28 cellular contexts compared by ENCODE assay signal in the genomic region with DNA sequence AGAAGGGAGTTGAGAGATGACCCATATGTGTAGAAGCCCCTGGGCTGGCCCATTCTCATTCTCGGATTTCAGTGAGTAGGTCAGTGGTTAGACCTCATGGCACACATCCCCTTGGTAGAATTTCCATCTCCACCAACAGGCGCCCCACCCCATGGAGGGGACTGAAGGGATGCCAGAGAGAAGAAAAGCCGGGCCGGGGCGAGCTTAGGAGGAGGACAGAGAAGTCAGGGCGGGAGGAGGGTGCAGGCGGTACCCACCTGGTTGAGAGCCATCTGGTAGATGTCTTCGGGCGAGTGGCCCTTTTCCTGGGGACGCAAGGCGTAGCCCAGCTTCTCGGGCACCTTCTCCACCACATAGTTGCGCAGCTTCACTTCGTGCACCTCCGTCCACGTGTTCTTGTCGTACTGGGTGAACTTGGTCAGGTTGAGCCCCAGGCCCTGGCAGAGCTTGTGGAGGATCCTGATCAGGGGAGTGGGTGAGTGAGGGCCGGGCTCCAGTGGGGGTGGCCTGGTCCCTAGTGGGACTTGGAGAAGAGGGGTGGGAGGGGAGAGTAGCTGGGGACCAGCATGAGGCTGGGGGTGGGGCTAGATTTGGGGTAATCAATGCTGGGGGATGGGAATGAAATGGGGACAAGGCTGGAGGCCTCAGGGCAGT. TPM values are rescaled to one million over a fixed set of nuclear protein-coding genes. Genes with fewer than 3 reads are reported as not detected.
DNase-seq lines count a peak whose midpoint lies in the region; ATAC-seq and TF ChIP-seq lines count a peak whose summit lies in the region.
"Had no signal": no experiment of that assay in that cellular context is flagged by ENCODE, and none has a peak within 500 bp of the region (broad histone marks: within the 10 kb centered on the region; RNA-seq: fewer than 3 reads in every experiment).

No MANE protein-coding gene starts in this region.

- H3K9me3 ChIP-seq in right cardiac atrium (ENCODE audit: control insufficient read depth, low read length) = no peaks in the 10 kb centered on the region
- H3K9me3 ChIP-seq in sigmoid colon = no peaks in the 10 kb centered on the region
- H3K9me3 ChIP-seq: breast epithelium, colonic mucosa, esophagus squamous epithelium, thyroid gland had no signal

- H3K9me3 Mint-ChIP-seq in central memory CD8-positive, alpha-beta T cell = no peaks in the 10 kb centered on the region
- H3K9me3 Mint-ChIP-seq: activated B cell treated with CpG ODN at 0.5 μM for 24 hours; CD8-positive, alpha-beta T cell; IgD-negative memory B cell; naive B cell; stimulated activated naive CD8-positive, alpha-beta T cell treated with anti-CD3 and anti-CD28 coated beads, Interleukin-15, amount 100 ng/mL, for 72 hours had no signal

- no peak overlapping the region for H3K27ac ChIP-seq in right cardiac atrium (ENCODE audit: low read length)
- no peak overlapping the region for H3K27ac ChIP-seq in sigmoid colon
- H3K27ac ChIP-seq: breast epithelium, colonic mucosa, esophagus squamous epithelium, hepatocyte, thyroid gland had no signal

- no peaks in the 10 kb centered on the region for H3K4me1 ChIP-seq in right cardiac atrium (ENCODE audit: control insufficient read depth, insufficient read depth, low read length)
- peaks cover 0 to 32% (median 25%) of the 10 kb centered on the region in 4 donors for H3K4me1 ChIP-seq in sigmoid colon
- H3K4me1 ChIP-seq: breast epithelium had no signal

- no peak for TF ChIP-seq EP300 in sigmoid colon (IDR thresholded peaks at IDR 0.05)

- H3K27me3 Mint-ChIP-seq in central memory CD8-positive, alpha-beta T cell = no peaks in the 10 kb centered on the region
- H3K27me3 Mint-ChIP-seq: activated B cell treated with CpG ODN at 0.5 μM for 24 hours; activated CD8-positive, alpha-beta memory T cell treated with anti-CD3 and anti-CD28 coated beads, Interleukin-2, amount 10 ng/mL, durations not matched to agents 7 days and 5 days; naive B cell; stimulated activated naive CD8-positive, alpha-beta T cell treated with anti-CD3 and anti-CD28 coated beads, Interleukin-15, amount 100 ng/mL, for 72 hours had no signal

- WGBS in right cardiac atrium = 92% methylated on average over 18 of the region's 18 CpGs
- WGBS in sigmoid colon, 2 donors = 91 to 92% methylated on average over 18 of the region's 18 CpGs

- peaks cover 21% of the 10 kb centered on the region for H3K4me1 Mint-ChIP-seq in central memory CD8-positive, alpha-beta T cell

- TF ChIP-seq POLR2A in GM18526 (IDR thresholded peaks at IDR 0.05; ENCODE audit: extremely low read depth, insufficient read length) = peak; percentile 25
- TF ChIP-seq POLR2A in sigmoid colon (IDR thresholded peaks at IDR 0.05) = no peak

- H3K27ac Mint-ChIP-seq in central memory CD8-positive, alpha-beta T cell (ENCODE audit: low read depth) = peak overlapping the region; percentile 98

- TF ChIP-seq CTCF in sigmoid colon (IDR thresholded peaks at IDR 0.05) = no peak

- H3K4me3 Mint-ChIP-seq in central memory CD8-positive, alpha-beta T cell = no peak overlapping the region
- H3K4me3 Mint-ChIP-seq: activated B cell treated with CpG ODN at 0.5 μM for 24 hours; activated CD8-positive, alpha-beta memory T cell treated with anti-CD3 and anti-CD28 coated beads, Interleukin-2, amount 10 ng/mL, durations not matched to agents 7 days and 5 days; CD8-positive, alpha-beta T cell; IgD-negative memory B cell had no signal

- DNase-seq in right cardiac atrium = peak in 2 of 3 donors; percentile 34 to 58
- DNase-seq in left cardiac atrium = no peak
- no peak for DNase-seq in central memory CD8-positive, alpha-beta T cell (ENCODE audit: low spot score in 2 of 2)
- no peak for DNase-seq in amygdala (lab: John Stamatoyannopoulos, UW)
- no peak for DNase-seq in sigmoid colon
- no peak for DNase-seq in globus pallidus (ENCODE audit: low spot score)
- DNase-seq: activated B cell treated with CpG ODN at 0.5 μM for 24 hours; activated CD8-positive, alpha-beta memory T cell treated with anti-CD3 and anti-CD28 coated beads, Interleukin-2, amount 10 ng/mL, durations not matched to agents 7 days and 5 days; activated gamma-delta T cell; amniotic stem cell; CD8-positive, alpha-beta T cell; colonic mucosa; DMS153; esophagus squamous epithelium; naive B cell; NCI-H2081 treated with DMSO at 0.1 percent for 48 hours; NCI-H446; NCI-H82; stimulated activated CD4-positive, alpha-beta T cell treated with anti-CD3 and anti-CD28 coated beads, Interleukin-4, amount 100 ng/mL, for 1 hour; stimulated activated naive CD8-positive, alpha-beta T cell treated with anti-CD3 and anti-CD28 coated beads, Interleukin-15, amount 100 ng/mL, for 72 hours; T1000; thyroid gland had no signal

- H3K4me3 ChIP-seq in right cardiac atrium (ENCODE audit: low read length) (no peak overlapping the region), sigmoid colon (no peak overlapping the region)
- H3K4me3 ChIP-seq: breast epithelium, colonic mucosa, esophagus squamous epithelium, hepatocyte, thyroid gland had no signal

- ATAC-seq in right cardiac atrium (no peak), left cardiac atrium (no peak)
- no peak for ATAC-seq in central memory CD8-positive, alpha-beta T cell (replicated peaks; ENCODE audit: extremely low read depth, poor library complexity, severe bottlenecking)
- ATAC-seq: activated CD8-positive, alpha-beta memory T cell treated with anti-CD3 and anti-CD28 coated beads, Interleukin-2, amount 10 ng/mL, durations not matched to agents 7 days and 5 days; CD8-positive, alpha-beta T cell; left lobe of liver; stimulated activated naive CD8-positive, alpha-beta T cell treated with anti-CD3 and anti-CD28 coated beads, Interleukin-15, amount 100 ng/mL, for 72 hours had no signal

- H3K27me3 ChIP-seq in right cardiac atrium (ENCODE audit: control insufficient read depth, insufficient read depth) (no peaks in the 10 kb centered on the region), sigmoid colon (peaks cover 6 to 35% (median 32%) of the 10 kb centered on the region in 3 donors)
- H3K27me3 ChIP-seq: breast epithelium, colonic mucosa, hepatocyte, thyroid gland had no signal

- peaks cover 0 to 2% (median 0%) of the 10 kb centered on the region in 4 donors for H3K36me3 ChIP-seq in sigmoid colon
- H3K36me3 ChIP-seq: breast epithelium, colonic mucosa, esophagus squamous epithelium, thyroid gland had no signal

- intact Hi-C loops in right cardiac atrium (cut with DNase I) = no loop called here
- intact Hi-C loops in left cardiac atrium (cut with DNase I) = no loop called here
- intact Hi-C loops in sigmoid colon (cut with DNase I) = no loop called here

- peaks cover 11% of the 10 kb centered on the region for H3K36me3 Mint-ChIP-seq in central memory CD8-positive, alpha-beta T cell (ENCODE audit: insufficient read depth)
- H3K36me3 Mint-ChIP-seq: activated CD8-positive, alpha-beta memory T cell treated with anti-CD3 and anti-CD28 coated beads, Interleukin-2, amount 10 ng/mL, durations not matched to agents 7 days and 5 days; CD8-positive, alpha-beta T cell; IgD-negative memory B cell; naive B cell had no signal

RNA-seq across cellular contexts. Expression of a gene that starts 2.5 kb away (rescaled TPM):
- total RNA-seq in right cardiac atrium = under 1 TPM in 3 of 4 donors, not detected in 1; 0.24 to 0.92 (median 0.60) TPM
- polyA plus RNA-seq in right cardiac atrium = 0.29 TPM
- total RNA-seq in left cardiac atrium = under 1 TPM; 0.34 to 0.38 TPM
- total RNA-seq in sigmoid colon = under 1 TPM; 0.28 to 0.66 (median 0.38) TPM
- 1 to 10 TPM; 1.8 to 6.8 (median 3.5) TPM for polyA plus RNA-seq in sigmoid colon
- total RNA-seq: osteocyte had no signal

RNA-seq across cellular contexts. Expression of a gene that starts 16.6 kb away (rescaled TPM):
- 10 to 100 TPM; 35.7 to 45.7 (median 42.1) TPM for total RNA-seq in right cardiac atrium
- polyA plus RNA-seq in right cardiac atrium = 35.6 TPM
- total RNA-seq in left cardiac atrium = 10 to 100 TPM; 28.3 to 36.0 TPM
- total RNA-seq in sigmoid colon = 10 to 100 TPM; 25.0 to 41.0 (median 26.6) TPM
- 10 to 100 TPM; 13.4 to 29.5 (median 22.8) TPM for polyA plus RNA-seq in sigmoid colon

RNA-seq across cellular contexts. Expression of a gene that starts 17.0 kb away (rescaled TPM):
- total RNA-seq in right cardiac atrium (10 to 100 TPM; 32.4 to 38.7 (median 36.4) TPM), left cardiac atrium (10 to 100 TPM; 33.5 to 36.6 TPM), sigmoid colon (10 to 100 TPM; 13.6 to 16.1 (median 14.6) TPM)
- polyA plus RNA-seq in right cardiac atrium (40.2 TPM), sigmoid colon (10 to 100 TPM; 30.3 to 55.9 (median 33.6) TPM)

RNA-seq across cellular contexts. Expression of a gene that starts 26.8 kb away (rescaled TPM):
- 100 to 1,000 TPM in 1 of 4 donors, 10 to 100 TPM in 3; 38.6 to 144 (median 42.9) TPM for total RNA-seq in right cardiac atrium
- polyA plus RNA-seq in right cardiac atrium = 40.8 TPM
- 10 to 100 TPM; 38.7 to 54.5 TPM for total RNA-seq in left cardiac atrium
- 10 to 100 TPM; 28.2 to 44.0 (median 33.9) TPM for total RNA-seq in sigmoid colon
- polyA plus RNA-seq in sigmoid colon = 10 to 100 TPM; 27.0 to 88.8 (median 34.0) TPM

RNA-seq across cellular contexts. Expression of a gene that starts 34.9 kb away (rescaled TPM):
- 10 to 100 TPM in 2 of 4 donors, 1 to 10 TPM in 2; 7.1 to 12.9 (median 9.4) TPM for total RNA-seq in right cardiac atrium
- 16.8 TPM for polyA plus RNA-seq in right cardiac atrium
- total RNA-seq in left cardiac atrium = 10 to 100 TPM; 16.6 to 18.9 TPM
- 1 to 10 TPM; 5.3 to 7.1 (median 5.9) TPM for total RNA-seq in sigmoid colon
- 10 to 100 TPM; 18.0 to 42.3 (median 33.1) TPM for polyA plus RNA-seq in sigmoid colon

Comparison
In these comparisons a context has a peak if more than half of its experiments do, and no peak if none do; other contexts are left out.
1. DNase-seq: peak in right cardiac atrium (2 of 3); none in left cardiac atrium (single experiment), central memory CD8-positive, alpha-beta T cell (0 of 2), amygdala (0 of 56), sigmoid colon (single experiment) and globus pallidus (single experiment).